In the genomic region with DNA sequence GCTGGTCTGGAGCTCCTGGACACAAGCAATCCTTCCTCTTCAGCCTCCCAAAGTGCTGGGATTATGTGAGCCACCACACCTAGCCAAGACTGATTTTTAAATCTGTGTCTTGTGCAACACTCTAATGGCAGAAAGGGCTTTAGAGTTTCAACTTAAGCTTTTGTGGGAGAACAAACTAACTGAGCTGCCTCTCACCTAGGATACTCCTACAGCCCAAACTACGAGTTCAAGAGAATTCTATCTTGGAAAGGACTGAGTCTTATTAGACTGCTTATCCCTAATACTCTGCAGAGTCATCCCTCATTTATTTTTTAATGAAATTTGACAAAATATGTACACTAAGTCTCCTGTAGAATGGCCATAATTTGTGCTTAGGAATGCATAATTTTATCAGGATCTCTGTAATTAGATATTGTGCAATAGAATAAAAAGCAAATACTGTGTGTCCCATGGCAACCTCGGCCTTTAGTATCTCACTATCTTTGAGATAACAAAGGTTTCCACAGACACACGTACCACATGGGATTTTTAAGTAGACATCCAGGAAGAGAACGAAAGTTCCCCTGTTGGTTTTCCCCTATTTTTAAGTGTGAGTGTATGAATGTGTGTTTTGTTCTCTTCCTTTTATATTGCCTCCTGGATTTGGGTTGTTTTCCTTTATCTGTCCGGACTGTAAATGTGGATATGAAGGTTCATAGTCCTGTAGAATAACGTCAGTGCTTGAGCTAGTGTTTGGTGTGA, we compare ENCODE assay signal across 18 cellular contexts.
"Had no signal": no experiment of that assay in that cellular context is flagged by ENCODE, and none has a peak within 500 bp of the region (broad histone marks: within the 10 kb centered on the region; RNA-seq: fewer than 3 reads in every experiment).

No MANE protein-coding gene starts in this region.

- H3K4me3 ChIP-seq: gastrocnemius medialis, lung, spleen, tibial nerve had no signal

- H3K4me3 Mint-ChIP-seq: activated CD8-positive, alpha-beta T cell treated with anti-CD3 and anti-CD28 coated beads, Interleukin-2, amount 10 ng/mL, durations not matched to agents 7 days and 5 days; activated T-helper 1 cell treated with anti-CD3 and anti-CD28 coated beads, Interleukin-12 subunit alpha, Interleukin-12 subunit beta, Interleukin-2, Interleukin-4 antibody, amounts not matched to agents 30 ng/mL and 10 ng/mL and 1 ng/mL, durations not matched to agents 14 hours and 24 hours and 36 hours; naive thymus-derived CD8-positive, alpha-beta T cell; stimulated activated naive B cell treated with anti-CD40 and anti-IgM and Interleukin-4, amounts not matched to agents 10 μg/mL and 1 μg/mL and 100 μg/mL, for 72 hours; T-cell had no signal

- H3K36me3 ChIP-seq: gastrocnemius medialis, neutrophil had no signal

- H3K9me3 ChIP-seq: gastrocnemius medialis, neutrophil, spleen, tibial nerve had no signal

- H3K4me1 Mint-ChIP-seq: stimulated activated naive B cell treated with anti-CD40 and anti-IgM and Interleukin-4, amounts not matched to agents 10 μg/mL and 1 μg/mL and 100 μg/mL, for 72 hours; T-cell had no signal

- DNase-seq: activated CD4-positive, alpha-beta T cell treated with anti-CD3 and anti-CD28 coated beads for 48 hours; activated CD8-positive, alpha-beta T cell treated with anti-CD3 and anti-CD28 coated beads, Interleukin-2, amount 10 ng/mL, durations not matched to agents 7 days and 5 days; activated naive CD4-positive, alpha-beta T cell; cortex of kidney; effector memory CD4-positive, alpha-beta T cell; gastrocnemius medialis; kidney glomerular epithelial cell; naive thymus-derived CD8-positive, alpha-beta T cell; right cardiac atrium; spleen; stimulated activated CD4-positive, alpha-beta T cell treated with anti-CD3 and anti-CD28 coated beads, Interleukin-1b, Interleukin-23, amount 100 ng/mL, for 48 hours; stimulated activated naive B cell treated with anti-CD40 and anti-IgM and Interleukin-4, amounts not matched to agents 10 μg/mL and 1 μg/mL and 100 μg/mL, for 72 hours; T-cell had no signal

- ATAC-seq: activated CD8-positive, alpha-beta T cell treated with anti-CD3 and anti-CD28 coated beads, Interleukin-2, amount 10 ng/mL, durations not matched to agents 7 days and 5 days; gastrocnemius medialis; naive thymus-derived CD8-positive, alpha-beta T cell; right cardiac atrium; stimulated activated naive B cell treated with anti-CD40 and anti-IgM and Interleukin-4, amounts not matched to agents 10 μg/mL and 1 μg/mL and 100 μg/mL, for 72 hours; T-cell had no signal

- H3K27ac ChIP-seq: epithelial cell of prostate, gastrocnemius medialis, neutrophil, spleen, tibial nerve had no signal

- H3K4me1 ChIP-seq: gastrocnemius medialis had no signal

- H3K27ac Mint-ChIP-seq: activated CD8-positive, alpha-beta T cell treated with anti-CD3 and anti-CD28 coated beads, Interleukin-2, amount 10 ng/mL, durations not matched to agents 7 days and 5 days; activated T-helper 1 cell treated with anti-CD3 and anti-CD28 coated beads, Interleukin-12 subunit alpha, Interleukin-12 subunit beta, Interleukin-2, Interleukin-4 antibody, amounts not matched to agents 30 ng/mL and 10 ng/mL and 1 ng/mL, durations not matched to agents 14 hours and 24 hours and 36 hours; naive thymus-derived CD8-positive, alpha-beta T cell; stimulated activated naive B cell treated with anti-CD40 and anti-IgM and Interleukin-4, amounts not matched to agents 10 μg/mL and 1 μg/mL and 100 μg/mL, for 72 hours; T-cell had no signal

- H3K27me3 ChIP-seq: gastrocnemius medialis, neutrophil, spleen, tibial nerve had no signal

- H3K9me3 Mint-ChIP-seq: activated T-helper 1 cell treated with anti-CD3 and anti-CD28 coated beads, Interleukin-12 subunit alpha, Interleukin-12 subunit beta, Interleukin-2, Interleukin-4 antibody, amounts not matched to agents 30 ng/mL and 10 ng/mL and 1 ng/mL, durations not matched to agents 14 hours and 24 hours and 36 hours; naive thymus-derived CD8-positive, alpha-beta T cell; stimulated activated naive B cell treated with anti-CD40 and anti-IgM and Interleukin-4, amounts not matched to agents 10 μg/mL and 1 μg/mL and 100 μg/mL, for 72 hours; T-cell had no signal

- H3K27me3 Mint-ChIP-seq: naive thymus-derived CD8-positive, alpha-beta T cell; stimulated activated naive B cell treated with anti-CD40 and anti-IgM and Interleukin-4, amounts not matched to agents 10 μg/mL and 1 μg/mL and 100 μg/mL, for 72 hours; T-cell had no signal
